ENCODE assay signal across 12 cellular contexts in genomic region chr10:88999629-89000028, GRCh38. TPM values are rescaled to one million over a fixed set of nuclear protein-coding genes. Genes with fewer than 3 reads are reported as not detected.
DNase-seq lines count a peak whose midpoint lies in the region; ATAC-seq, FAIRE-seq and TF ChIP-seq lines count a peak whose summit lies in the region.
"Had no signal": no experiment of that assay in that cellular context is flagged by ENCODE, and none has a peak within 500 bp of the region (broad histone marks: within the 10 kb centered on the region; RNA-seq: fewer than 3 reads in every experiment).

No MANE protein-coding gene starts in this region.

- H3K4me1 ChIP-seq in hepatocyte (ENCODE audit: insufficient read depth): no peaks in the 10 kb centered on the region

- H4K20me1 ChIP-seq in hepatocyte (ENCODE audit: insufficient read depth, poor library complexity, severe bottlenecking): no peaks in the 10 kb centered on the region

- peaks cover 72% of the 10 kb centered on the region for H3K4me1 Mint-ChIP-seq in HFFc6 (ENCODE audit: low read depth)

- H3K4me3 Mint-ChIP-seq in HFFc6: no peak overlapping the region

- ATAC-seq in GM21825 (IDR thresholded peaks at IDR 0.05; ENCODE audit: unreplicated experiment): no peak

- no peaks in the 10 kb centered on the region for H3K27me3 ChIP-seq in bronchial epithelial cell (ENCODE audit: control insufficient read depth, insufficient read depth, low read length)
- H3K27me3 ChIP-seq in hepatocyte: no peaks in the 10 kb centered on the region
- H3K27me3 ChIP-seq: brain microvascular endothelial cell had no signal

- H3K27me3 Mint-ChIP-seq in HFFc6 (ENCODE audit: insufficient read depth): no peaks in the 10 kb centered on the region

- peak overlapping the region; percentile 46 for H3K27ac Mint-ChIP-seq in HFFc6

- no peaks in the 10 kb centered on the region for H3K9me2 ChIP-seq in hepatocyte (replicated peaks; ENCODE audit: insufficient read depth)

- DNase-seq in AG09319 (ENCODE audit: extremely low read depth, low read depth) (peak; percentile 60), HFFc6 (no peak), bronchial epithelial cell (ENCODE audit: low read depth) (peak; percentile 69), myocyte (ENCODE audit: low read depth) (peak; percentile 31), hepatocyte (ENCODE audit: low spot score) (no peak), OCI-M2 (lab: John Stamatoyannopoulos, UW; ENCODE audit: unreplicated experiment) (no peak)
- no peak for DNase-seq in activated T-cell treated with anti-CD3 and anti-CD28 coated beads, Interleukin-2, amount 50 U/mL, for 48 hours
- DNase-seq: activated CD8-positive, alpha-beta memory T cell treated with anti-CD3 and anti-CD28 coated beads, Interleukin-2, amount 50 U/mL, for 48 hours; brain microvascular endothelial cell; NCI-H2227 treated with DMSO at 0.1 percent for 48 hours had no signal

- H3K9me3 Mint-ChIP-seq in HFFc6: no peaks in the 10 kb centered on the region

- 70% methylated on average over 1 of the region's 1 CpG for WGBS in hepatocyte (ENCODE audit: low lambda C conversion rate, missing lambda C conversion rate)

- no peak overlapping the region for H3K4me2 ChIP-seq in hepatocyte

- H3K4me3 ChIP-seq in bronchial epithelial cell (ENCODE audit: low read depth, low read length) (no peak overlapping the region), hepatocyte (no peak overlapping the region)

- TF ChIP-seq CTCF in AG09319 (IDR thresholded peaks at IDR 0.05; ENCODE audit: low read depth, low read length) (no peak), HFFc6 (IDR thresholded peaks at IDR 0.05) (no peak), bronchial epithelial cell (IDR thresholded peaks at IDR 0.05; ENCODE audit: insufficient read depth, low read length, severe bottlenecking) (no peak), hepatocyte (IDR thresholded peaks at IDR 0.05; ENCODE audit: poor library complexity) (no peak)

- no peaks in the 10 kb centered on the region for H3K79me2 ChIP-seq in hepatocyte

- H3K36me3 Mint-ChIP-seq in HFFc6 (ENCODE audit: low read depth): peaks cover 18% of the 10 kb centered on the region

- FAIRE-seq in bronchial epithelial cell (lab: Jason Lieb, UNC): no peak

- no peaks in the 10 kb centered on the region for H3K9me3 ChIP-seq in hepatocyte (ENCODE audit: low read depth)

- H3K27ac ChIP-seq in hepatocyte: no peak overlapping the region
- H3K27ac ChIP-seq: brain microvascular endothelial cell, C4-2B had no signal

- no peak overlapping the region for H2AFZ ChIP-seq in hepatocyte

- peaks cover 1% of the 10 kb centered on the region for H3K36me3 ChIP-seq in bronchial epithelial cell (ENCODE audit: control insufficient read depth, insufficient read depth, low read length)
- H3K36me3 ChIP-seq in hepatocyte (replicated peaks; ENCODE audit: insufficient read depth, low read depth): no peaks in the 10 kb centered on the region
- H3K36me3 ChIP-seq: brain microvascular endothelial cell had no signal

RNA-seq across cellular contexts. Expression of gene FAS, which starts 9.0 kb away (rescaled TPM):
- 10 to 100 TPM; 52.9 to 62.9 (median 57.5) TPM for total RNA-seq in HFFc6 (2021; fragmentation: NEBNext Ultra II Directional; extraction: Animal tissue kit (Norgen Biotek cat#: 25700))
- total RNA-seq in bronchial epithelial cell (19.6 and 36.1 TPM in 2 replicates), myocyte (13.9 and 21.3 TPM in 2 replicates), hepatocyte (13.9 and 14.1 TPM in 2 replicates)
- 8.4 TPM for polyA plus RNA-seq in myocyte (2012)
- 7.3 and 8.0 TPM in 2 replicates for polyA plus RNA-seq in hepatocyte

RNA-seq across cellular contexts. Expression of gene ACTA2, which starts 47.1 kb away (rescaled TPM):
- total RNA-seq in HFFc6 (2021; fragmentation: NEBNext Ultra II Directional; extraction: Animal tissue kit (Norgen Biotek cat#: 25700)): 100 to 1,000 TPM; 112 to 178 (median 164) TPM
- total RNA-seq in bronchial epithelial cell: 2.2 and 9.0 TPM in 2 replicates
- total RNA-seq in myocyte: 1,010 and 1,436 TPM in 2 replicates
- polyA plus RNA-seq in myocyte (2012): 2,635 TPM
- 218 and 231 TPM in 2 replicates for total RNA-seq in hepatocyte
- 207 and 251 TPM in 2 replicates for polyA plus RNA-seq in hepatocyte

Comparison
In these comparisons a context has a peak if more than half of its experiments do, and no peak if none do; other contexts are left out.
1. DNase-seq: peak in AG09319 (single experiment), bronchial epithelial cell (single experiment) and myocyte (single experiment); none in HFFc6 (single experiment), hepatocyte (single experiment), OCI-M2 (single experiment) and activated T-cell treated with anti-CD3 and anti-CD28 coated beads, Interleukin-2, amount 50 U/mL, for 48 hours (0 of 2).
2. RNA of gene ACTA2, which starts 47.1 kb away (total RNA-seq): 1,010 to 1,436 TPM in myocyte, 218 to 231 TPM in hepatocyte and 112 to 178 TPM in HFFc6; 2.2 to 9.0 TPM in bronchial epithelial cell; every median in the first group is over 10 times any median in the second.